ENCODE assay signal across 12 cellular contexts in genomic region chr16:50879873-50880695, GRCh38.
DNase-seq lines count a peak whose midpoint lies in the region; ATAC-seq, FAIRE-seq and TF ChIP-seq lines count a peak whose summit lies in the region.
"Had no signal": no experiment of that assay in that cellular context is flagged by ENCODE, and none has a peak within 500 bp of the region (broad histone marks: within the 10 kb centered on the region; RNA-seq: fewer than 3 reads in every experiment).

No MANE protein-coding gene starts in this region.

- no peaks in the 10 kb centered on the region for H4K20me1 ChIP-seq in PC-3 (ENCODE audit: low read length)

- BruUV-seq in PC-3 (replicated peaks; lab: Mats Ljungman, UMichigan) = no TSS peak

- peak; percentile 83 for DNase-seq in NCI-H345 treated with DMSO at 0.1 percent for 48 hours (lab: John Stamatoyannopoulos, UW; ENCODE audit: unreplicated experiment)
- peak in 1 of 6 donors; percentile 12 for DNase-seq in pancreas
- no peak for DNase-seq in activated gamma-delta T cell (lab: John Stamatoyannopoulos, UW)
- no peak for DNase-seq in PC-3
- DNase-seq in stimulated activated naive CD4-positive, alpha-beta T cell (lab: John Stamatoyannopoulos, UW) = no peak
- DNase-seq: brain microvascular endothelial cell; DMS 273 treated with DMSO at 0.1 percent for 48 hours; NCI-H226; stimulated activated CD4-positive, alpha-beta T cell treated with anti-CD3 and anti-CD28 coated beads, Interleukin-15, amount 100 ng/mL, for 24 hours had no signal

- no peak for FAIRE-seq in pancreas (lab: Jason Lieb, UNC)

- H3K9me2 ChIP-seq in PC-3 (replicated peaks; ENCODE audit: low read length) = no peaks in the 10 kb centered on the region

- H3K4me2 ChIP-seq in PC-3 (ENCODE audit: low read length) = no peak overlapping the region

- H3K27ac ChIP-seq in HUES48 (ENCODE audit: low read depth, low read length) = no peak overlapping the region
- peak overlapping the region in 1 of 4 donors; percentile 29 for H3K27ac ChIP-seq in pancreas
- no peak overlapping the region for H3K27ac ChIP-seq in PC-3 (ENCODE audit: low read length)
- H3K27ac ChIP-seq: brain microvascular endothelial cell had no signal

- TF ChIP-seq CTCF in pancreas (IDR thresholded peaks at IDR 0.05) (no peak), PC-3 (conservative IDR thresholded peaks at IDR 0.05; ENCODE audit: low read depth, low read length) (no peak)

- 25 to 28% methylated on average over 23 to 24 of the region's 24 CpGs for WGBS in pancreas, 2 donors

- H3K9ac ChIP-seq in HUES48 (ENCODE audit: low read depth, low read length) = no peak overlapping the region
- no peak overlapping the region for H3K9ac ChIP-seq in PC-3 (ENCODE audit: low read length)

- H3K4me1 ChIP-seq in HUES48 (ENCODE audit: control insufficient read depth, insufficient read depth, low read length) (peaks cover 4% of the 10 kb centered on the region; the same call in 1 of the 2 replicates), pancreas (no peaks in the 10 kb centered on the region), PC-3 (ENCODE audit: insufficient read depth, low read length) (no peaks in the 10 kb centered on the region)
- H3K4me1 ChIP-seq: HAP-1 had no signal

- H3K9me3 ChIP-seq in HUES48 (ENCODE audit: control insufficient read depth, insufficient read depth, low read length) (no peaks in the 10 kb centered on the region), pancreas (no peaks in the 10 kb centered on the region), PC-3 (ENCODE audit: low read length) (no peaks in the 10 kb centered on the region)
- H3K9me3 ChIP-seq: HAP-1 had no signal

- no peaks in the 10 kb centered on the region for H3K79me2 ChIP-seq in PC-3 (ENCODE audit: low read length)

- intact Hi-C loops in pancreas (cut with DNase I) (no loop called here), PC-3 (cut with micrococcal nuclease) (loop anchor here (5.0 kb wide), 2 partner anchors 43 to 58 kb away; no protein-coding TSS in a partner anchor)

- POLR2A ChIA-PET in PC-3 (lab: Charles Lee; ENCODE audit: unreplicated experiment) = no interaction called here

- H3K27me3 ChIP-seq in HUES48 (ENCODE audit: control insufficient read depth, insufficient read depth, low read length) (no peaks in the 10 kb centered on the region), pancreas (no peaks in the 10 kb centered on the region), PC-3 (ENCODE audit: low read length) (peaks cover 22% of the 10 kb centered on the region)
- H3K27me3 ChIP-seq: brain microvascular endothelial cell had no signal

- no peak overlapping the region for H2AFZ ChIP-seq in PC-3 (ENCODE audit: low read length)

- CTCF ChIA-PET in PC-3 (lab: Charles Lee) = no interaction called here

- H3K36me3 ChIP-seq in HUES48 (ENCODE audit: control insufficient read depth, insufficient read depth, low read length) (no peaks in the 10 kb centered on the region), pancreas (no peaks in the 10 kb centered on the region), PC-3 (ENCODE audit: low read depth, low read length) (no peaks in the 10 kb centered on the region)
- H3K36me3 ChIP-seq: brain microvascular endothelial cell, HAP-1 had no signal

- H3F3A ChIP-seq in PC-3 (ENCODE audit: low read length, unreplicated experiment) = no peaks in the 10 kb centered on the region

- H3K4me3 ChIP-seq in HUES48 (ENCODE audit: low read depth, low read length) (peak overlapping the region; percentile 54; the same call in 1 of the 2 replicates), pancreas (no peak overlapping the region), PC-3 (ENCODE audit: low read length) (no peak overlapping the region)
- H3K4me3 ChIP-seq: HAP-1 had no signal

- ATAC-seq in esophagus mucosa = peak; percentile 49
- ATAC-seq in pancreas = peak in 3 of 4 donors; percentile 51 to 68 (median 64)
- ATAC-seq in PC-3 = no peak
